Comparison of ENCODE assay signal across 20 cellular contexts in the genomic region with DNA sequence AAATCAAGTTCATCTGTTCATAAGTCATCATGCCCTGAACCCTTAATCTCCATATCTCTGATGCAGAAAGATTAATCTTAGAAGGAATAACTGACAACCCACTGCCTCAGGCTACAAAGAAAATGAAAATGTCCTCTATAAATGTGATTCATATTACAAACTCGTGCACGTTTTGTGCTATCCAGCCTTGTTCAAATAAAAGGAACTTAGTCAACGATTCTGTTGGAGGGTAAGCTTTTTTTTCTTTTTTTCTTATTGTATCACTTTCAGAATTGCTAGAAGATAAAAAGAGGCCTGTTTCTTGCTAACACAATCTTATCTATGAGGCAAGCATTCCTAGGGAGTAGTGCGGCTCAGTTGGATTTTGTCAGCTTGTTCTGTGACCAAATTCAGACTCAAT.
DNase-seq lines count a peak whose midpoint lies in the region; ATAC-seq and TF ChIP-seq lines count a peak whose summit lies in the region.
"Had no signal": no experiment of that assay in that cellular context is flagged by ENCODE, and none has a peak within 500 bp of the region (broad histone marks: within the 10 kb centered on the region; RNA-seq: fewer than 3 reads in every experiment).

No MANE protein-coding gene starts in this region.

- H3K4me1 ChIP-seq in Caco-2: peaks cover 22% of the 10 kb centered on the region
- H3K4me1 ChIP-seq in hepatocyte (ENCODE audit: insufficient read depth): peaks cover 12% of the 10 kb centered on the region
- H3K4me1 ChIP-seq in neural progenitor cell: no peaks in the 10 kb centered on the region

- peak in 1 of 2 experiments; percentile 12 for DNase-seq in Caco-2
- peak; percentile 39 for DNase-seq in OCI-M1 (lab: John Stamatoyannopoulos, UW)
- DNase-seq in dedifferentiated amniotic fluid mesenchymal stem cell (ENCODE audit: extremely low spot score): peak; percentile 59
- no peak for DNase-seq in hepatocyte (ENCODE audit: low spot score)
- DNase-seq in neural progenitor cell (ENCODE audit: low spot score): no peak
- DNase-seq in HCEC 1CT: no peak
- no peak for DNase-seq in D341Med (ENCODE audit: low spot score)
- DNase-seq: activated CD4-positive, CD25-positive, alpha-beta regulatory T cell treated with anti-CD3 and anti-CD28 coated beads, Interleukin-2, amount 50 U/mL, for 72 hours; activated naive CD8-positive, alpha-beta T cell treated with anti-CD3 and anti-CD28 coated beads, Interleukin-2, amount 50 U/mL, for 24 hours; CD8-positive, alpha-beta memory T cell; endodermal cell; H9; Karpas-422; NCI-H1417; NCI-H526 treated with DMSO at 0.1 percent for 48 hours; stimulated activated CD4-positive, alpha-beta T cell treated with anti-CD3 and anti-CD28 coated beads, Interleukin-2, amount 100 ng/mL, for 24 hours; stomach had no signal

- intact Hi-C loops in Caco-2 (cut with micrococcal nuclease; ENCODE audit: unreplicated experiment): no loop called here

- no peak for ATAC-seq in GM18858 (IDR thresholded peaks at IDR 0.05; ENCODE audit: unreplicated experiment)
- ATAC-seq: activated naive CD8-positive, alpha-beta T cell treated with anti-CD3 and anti-CD28 coated beads, Interleukin-2, amount 50 U/mL, for 24 hours; SK-N-SH treated with all-trans-retinoic acid at 6 μM for 48 hours had no signal

- no peak overlapping the region for H3K9ac ChIP-seq in neural progenitor cell

- POLR2A ChIA-PET in Caco-2 (lab: Charles Lee): no interaction called here

- TF ChIP-seq CTCF in Caco-2 (IDR thresholded peaks at IDR 0.05; ENCODE audit: insufficient read depth in 1 of 2, low read depth in 1 of 2, low read length in 1 of 2, severe bottlenecking in 1 of 2, unreplicated experiment in 1 of 2) (no peak), hepatocyte (IDR thresholded peaks at IDR 0.05; ENCODE audit: poor library complexity) (no peak), neural progenitor cell (IDR thresholded peaks at IDR 0.05) (no peak)

- H3K4me1 Mint-ChIP-seq in Caco-2 (ENCODE audit: low read depth, unreplicated experiment) (peaks cover 18% of the 10 kb centered on the region), neural progenitor cell (peaks cover 15% of the 10 kb centered on the region)
- H3K4me1 Mint-ChIP-seq: activated naive CD8-positive, alpha-beta T cell treated with anti-CD3 and anti-CD28 coated beads, Interleukin-2, amount 50 U/mL, for 24 hours; CD8-positive, alpha-beta memory T cell; H9 had no signal

- no peak overlapping the region for H2AFZ ChIP-seq in hepatocyte
- H2AFZ ChIP-seq in neural progenitor cell (replicated peaks): no peak overlapping the region

- no peaks in the 10 kb centered on the region for H3K9me3 Mint-ChIP-seq in Caco-2 (ENCODE audit: unreplicated experiment)
- no peaks in the 10 kb centered on the region for H3K9me3 Mint-ChIP-seq in neural progenitor cell
- H3K9me3 Mint-ChIP-seq: activated naive CD8-positive, alpha-beta T cell treated with anti-CD3 and anti-CD28 coated beads, Interleukin-2, amount 50 U/mL, for 24 hours; activated T-helper 2 cell treated with anti-CD3 and anti-CD28 coated beads, Interferon-gamma antibody, Interleukin-2, Interleukin-4, amounts not matched to agents 10 μg/mL and 5 μg/mL and 100 μg/mL, durations not matched to agents 14 hours and 24 hours and 36 hours; CD8-positive, alpha-beta memory T cell; endodermal cell; H9 had no signal

- H3K27ac ChIP-seq in hepatocyte (peak overlapping the region; percentile 0), neural progenitor cell (no peak overlapping the region)
- H3K27ac ChIP-seq: stomach had no signal

- H3K4me3 ChIP-seq in Caco-2 (ENCODE audit: low read depth, low read length) (no peak overlapping the region), hepatocyte (no peak overlapping the region), neural progenitor cell (no peak overlapping the region)
- H3K4me3 ChIP-seq: stomach had no signal

- BruUV-seq in Caco-2 (replicated peaks; lab: Mats Ljungman, UMichigan): no TSS peak

- H3K27me3 ChIP-seq in Caco-2 (replicated peaks; ENCODE audit: control insufficient read depth, insufficient read depth, low read length) (no peaks in the 10 kb centered on the region), hepatocyte (no peaks in the 10 kb centered on the region), neural progenitor cell (no peaks in the 10 kb centered on the region)
- H3K27me3 ChIP-seq: stomach had no signal

- no peaks in the 10 kb centered on the region for H3F3A ChIP-seq in neural progenitor cell (ENCODE audit: low read depth)

- H3K36me3 Mint-ChIP-seq in Caco-2 (ENCODE audit: insufficient read depth, unreplicated experiment) (peaks cover 9% of the 10 kb centered on the region), neural progenitor cell (no peaks in the 10 kb centered on the region)
- H3K36me3 Mint-ChIP-seq: CD8-positive, alpha-beta memory T cell had no signal

- H3K79me2 ChIP-seq in hepatocyte (no peaks in the 10 kb centered on the region), neural progenitor cell (ENCODE audit: low read depth) (no peaks in the 10 kb centered on the region)

- H3K27me3 Mint-ChIP-seq in Caco-2 (ENCODE audit: insufficient read depth, unreplicated experiment) (no peaks in the 10 kb centered on the region), neural progenitor cell (ENCODE audit: insufficient read depth, low read depth) (peaks cover 2% of the 10 kb centered on the region)
- H3K27me3 Mint-ChIP-seq: activated naive CD8-positive, alpha-beta T cell treated with anti-CD3 and anti-CD28 coated beads, Interleukin-2, amount 50 U/mL, for 24 hours had no signal

- 22% methylated on average over 4 of the region's 4 CpGs for WGBS in hepatocyte (ENCODE audit: low lambda C conversion rate, missing lambda C conversion rate)

- H3K4me3 Mint-ChIP-seq in Caco-2 (ENCODE audit: unreplicated experiment) (no peak overlapping the region), neural progenitor cell (no peak overlapping the region)
- H3K4me3 Mint-ChIP-seq: activated naive CD8-positive, alpha-beta T cell treated with anti-CD3 and anti-CD28 coated beads, Interleukin-2, amount 50 U/mL, for 24 hours; CD8-positive, alpha-beta memory T cell; endodermal cell; H9 had no signal

- H3K27ac Mint-ChIP-seq in Caco-2 (ENCODE audit: unreplicated experiment) (peak overlapping the region; percentile 61), neural progenitor cell (no peak overlapping the region)
- H3K27ac Mint-ChIP-seq: activated naive CD8-positive, alpha-beta T cell treated with anti-CD3 and anti-CD28 coated beads, Interleukin-2, amount 50 U/mL, for 24 hours; activated T-helper 2 cell treated with anti-CD3 and anti-CD28 coated beads, Interferon-gamma antibody, Interleukin-2, Interleukin-4, amounts not matched to agents 10 μg/mL and 5 μg/mL and 100 μg/mL, durations not matched to agents 14 hours and 24 hours and 36 hours; CD8-positive, alpha-beta memory T cell; endodermal cell; H9 had no signal

- peak overlapping the region; percentile 21 for H3K4me2 ChIP-seq in hepatocyte
- H3K4me2 ChIP-seq in neural progenitor cell: no peak overlapping the region

- no peaks in the 10 kb centered on the region for H3K9me3 ChIP-seq in Caco-2
- H3K9me3 ChIP-seq in hepatocyte (ENCODE audit: low read depth): no peaks in the 10 kb centered on the region
- no peaks in the 10 kb centered on the region for H3K9me3 ChIP-seq in neural progenitor cell (ENCODE audit: low read depth)
- H3K9me3 ChIP-seq: stomach had no signal

- H3K36me3 ChIP-seq in Caco-2 (ENCODE audit: control insufficient read depth, insufficient read depth, low read length) (no peaks in the 10 kb centered on the region), hepatocyte (replicated peaks; ENCODE audit: insufficient read depth, low read depth) (no peaks in the 10 kb centered on the region), neural progenitor cell (no peaks in the 10 kb centered on the region)
- H3K36me3 ChIP-seq: stomach had no signal

- H4K20me1 ChIP-seq in hepatocyte (ENCODE audit: insufficient read depth, poor library complexity, severe bottlenecking) (no peaks in the 10 kb centered on the region), neural progenitor cell (ENCODE audit: low read depth) (no peaks in the 10 kb centered on the region)

- H3K9me2 ChIP-seq in hepatocyte (replicated peaks; ENCODE audit: insufficient read depth): no peaks in the 10 kb centered on the region

- CTCF ChIA-PET in Caco-2 (lab: Charles Lee): no interaction called here

Comparison
In these comparisons a context has a peak if more than half of its experiments do, and no peak if none do; other contexts are left out.
1. DNase-seq: peak in OCI-M1 (single experiment) and dedifferentiated amniotic fluid mesenchymal stem cell (single experiment); none in hepatocyte (single experiment), neural progenitor cell (single experiment), HCEC 1CT (single experiment) and D341Med (single experiment).